Comparison of ENCODE assay signal across 14 cellular contexts in the genomic region with DNA sequence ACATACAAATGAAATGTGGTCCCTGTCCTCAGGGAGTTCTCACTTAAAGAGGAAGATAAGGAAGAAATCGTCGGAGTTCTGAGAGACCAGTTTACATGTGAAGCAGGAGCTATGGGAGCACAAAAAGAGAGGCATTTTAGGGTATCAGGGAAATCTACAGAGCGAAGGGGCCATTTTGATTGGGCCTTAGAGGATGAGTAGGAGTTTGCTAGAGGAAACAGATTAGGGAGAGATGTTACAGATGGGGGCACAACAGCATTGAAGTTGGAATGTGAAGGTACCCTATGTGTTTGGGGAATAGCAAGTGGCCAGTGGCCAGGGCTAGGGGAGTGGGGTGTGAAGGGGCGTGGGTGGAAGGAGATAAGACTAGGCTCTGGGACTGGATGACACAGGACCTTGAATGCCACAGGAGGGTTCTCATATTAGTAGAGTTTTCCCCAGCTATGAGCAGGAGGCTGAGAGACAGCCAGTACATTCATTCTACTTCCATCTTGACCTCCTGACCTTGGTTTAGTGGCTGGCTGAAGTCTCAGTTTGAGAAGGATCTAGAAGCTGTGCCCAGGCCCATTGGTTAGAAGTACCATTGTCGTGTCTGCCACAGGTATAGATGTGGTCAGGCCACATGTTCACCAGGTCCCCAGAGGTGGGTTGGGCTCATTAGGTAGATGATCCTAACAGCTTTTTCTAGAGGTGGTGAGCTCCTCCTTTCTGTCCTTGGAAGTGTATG. TPM values are rescaled to one million over a fixed set of nuclear protein-coding genes. Genes with fewer than 3 reads are reported as not detected.
DNase-seq lines count a peak whose midpoint lies in the region; ATAC-seq lines count a peak whose summit lies in the region.
"Had no signal": no experiment of that assay in that cellular context is flagged by ENCODE, and none has a peak within 500 bp of the region (broad histone marks: within the 10 kb centered on the region; RNA-seq: fewer than 3 reads in every experiment).

No MANE protein-coding gene starts in this region.

- H3K4me3 Mint-ChIP-seq in activated naive CD4-positive, alpha-beta T cell treated with anti-CD3 and anti-CD28 coated beads, Interleukin-2, amount 10 ng/mL, durations not matched to agents 7 days and 5 days: no peak overlapping the region
- H3K4me3 Mint-ChIP-seq in activated naive CD8-positive, alpha-beta T cell treated with anti-CD3 and anti-CD28 coated beads for 36 hours: no peak overlapping the region
- peak overlapping the region; percentile 53 to 58 for H3K4me3 Mint-ChIP-seq in stimulated activated naive CD8-positive, alpha-beta T cell treated with anti-CD3 and anti-CD28 coated beads, Interleukin-15, amount 100 ng/mL, for 72 hours

- ATAC-seq in HG02798 (IDR thresholded peaks at IDR 0.05; ENCODE audit: poor library complexity, unreplicated experiment): peak; percentile 54
- ATAC-seq in stimulated activated naive CD8-positive, alpha-beta T cell treated with anti-CD3 and anti-CD28 coated beads, Interleukin-15, amount 100 ng/mL, for 72 hours: peak; percentile 48
- no peak for ATAC-seq in GM21390 (IDR thresholded peaks at IDR 0.05; ENCODE audit: unreplicated experiment)
- no peak for ATAC-seq in HG03097 (IDR thresholded peaks at IDR 0.05; ENCODE audit: low FRiP score, unreplicated experiment)

- peaks cover 82% of the 10 kb centered on the region for H3K4me1 Mint-ChIP-seq in activated naive CD4-positive, alpha-beta T cell treated with anti-CD3 and anti-CD28 coated beads, Interleukin-2, amount 10 ng/mL, durations not matched to agents 7 days and 5 days
- H3K4me1 Mint-ChIP-seq in activated naive CD8-positive, alpha-beta T cell treated with anti-CD3 and anti-CD28 coated beads for 36 hours: peaks cover 70% of the 10 kb centered on the region
- H3K4me1 Mint-ChIP-seq in stimulated activated naive CD8-positive, alpha-beta T cell treated with anti-CD3 and anti-CD28 coated beads, Interleukin-15, amount 100 ng/mL, for 72 hours: peaks cover 88% of the 10 kb centered on the region

- H3K36me3 Mint-ChIP-seq in activated naive CD4-positive, alpha-beta T cell treated with anti-CD3 and anti-CD28 coated beads, Interleukin-2, amount 10 ng/mL, durations not matched to agents 7 days and 5 days: peaks cover 12% of the 10 kb centered on the region
- peaks cover 7% of the 10 kb centered on the region for H3K36me3 Mint-ChIP-seq in activated naive CD8-positive, alpha-beta T cell treated with anti-CD3 and anti-CD28 coated beads for 36 hours

- H3K27ac Mint-ChIP-seq in activated naive CD4-positive, alpha-beta T cell treated with anti-CD3 and anti-CD28 coated beads, Interleukin-2, amount 10 ng/mL, durations not matched to agents 7 days and 5 days: peak overlapping the region; percentile 76
- peak overlapping the region; percentile 79 for H3K27ac Mint-ChIP-seq in activated naive CD8-positive, alpha-beta T cell treated with anti-CD3 and anti-CD28 coated beads for 36 hours
- peak overlapping the region; percentile 9 to 92 for H3K27ac Mint-ChIP-seq in stimulated activated naive CD8-positive, alpha-beta T cell treated with anti-CD3 and anti-CD28 coated beads, Interleukin-15, amount 100 ng/mL, for 72 hours

- no peak for DNase-seq in activated naive CD4-positive, alpha-beta T cell treated with anti-CD3 and anti-CD28 coated beads, Interleukin-2, amount 10 ng/mL, durations not matched to agents 7 days and 5 days
- no peak for DNase-seq in activated naive CD4-positive, alpha-beta T cell treated with anti-CD3 and anti-CD28 coated beads, Interleukin-2, amount 50 U/mL, for 16 hours
- peak; percentile 19 for DNase-seq in activated naive CD8-positive, alpha-beta T cell treated with anti-CD3 and anti-CD28 coated beads for 36 hours
- DNase-seq in stimulated activated naive CD8-positive, alpha-beta T cell treated with anti-CD3 and anti-CD28 coated beads, Interleukin-15, amount 100 ng/mL, for 72 hours: peak in 1 of 2 donors; percentile 64
- DNase-seq in NCI-H82 treated with DMSO at 0.1 percent for 48 hours (lab: John Stamatoyannopoulos, UW; ENCODE audit: unreplicated experiment): no peak
- DNase-seq: DMS79; islet precursor cell; Karpas-422; NCI-H187; SHP77 treated with DMSO at 0.1 percent for 48 hours; stimulated activated CD4-positive, alpha-beta T cell treated with anti-CD3 and anti-CD28 coated beads, Interleukin-1b, Interleukin-23, amount 100 ng/mL, for 48 hours had no signal

- CTCF ChIA-PET in activated naive CD4-positive, alpha-beta T cell treated with anti-CD3 and anti-CD28 coated beads, Interleukin-2, amount 10 ng/mL, durations not matched to agents 7 days and 5 days (lab: Charles Lee): interaction anchor here (0.7 to 2.8 kb wide), 3 partner anchors 8 to 43 kb away, joined by 3 to 13 read pairs (median 4); a partner anchor contains a TSS

- H3K9me3 Mint-ChIP-seq in activated naive CD4-positive, alpha-beta T cell treated with anti-CD3 and anti-CD28 coated beads, Interleukin-2, amount 10 ng/mL, durations not matched to agents 7 days and 5 days: no peaks in the 10 kb centered on the region
- H3K9me3 Mint-ChIP-seq in activated naive CD8-positive, alpha-beta T cell treated with anti-CD3 and anti-CD28 coated beads for 36 hours: no peaks in the 10 kb centered on the region
- H3K9me3 Mint-ChIP-seq in stimulated activated naive CD8-positive, alpha-beta T cell treated with anti-CD3 and anti-CD28 coated beads, Interleukin-15, amount 100 ng/mL, for 72 hours: no peaks in the 10 kb centered on the region

- H3K27me3 Mint-ChIP-seq in activated naive CD4-positive, alpha-beta T cell treated with anti-CD3 and anti-CD28 coated beads, Interleukin-2, amount 10 ng/mL, durations not matched to agents 7 days and 5 days: no peaks in the 10 kb centered on the region
- H3K27me3 Mint-ChIP-seq in activated naive CD8-positive, alpha-beta T cell treated with anti-CD3 and anti-CD28 coated beads for 36 hours: no peaks in the 10 kb centered on the region
- no peaks in the 10 kb centered on the region for H3K27me3 Mint-ChIP-seq in stimulated activated naive CD8-positive, alpha-beta T cell treated with anti-CD3 and anti-CD28 coated beads, Interleukin-15, amount 100 ng/mL, for 72 hours

RNA-seq across cellular contexts. Expression of a gene that starts 34.8 kb away (rescaled TPM):
- 10 to 100 TPM; 10.4 TPM for total RNA-seq in activated naive CD8-positive, alpha-beta T cell treated with anti-CD3 and anti-CD28 coated beads for 36 hours

RNA-seq across cellular contexts. Expression of a gene that starts 58.6 kb away (rescaled TPM):
- 100 to 1,000 TPM; 109 to 117 TPM for total RNA-seq in activated naive CD8-positive, alpha-beta T cell treated with anti-CD3 and anti-CD28 coated beads for 36 hours

RNA-seq across cellular contexts. Expression of a gene that starts 58.9 kb away (rescaled TPM):
- total RNA-seq in activated naive CD8-positive, alpha-beta T cell treated with anti-CD3 and anti-CD28 coated beads for 36 hours: 10 to 100 TPM; 27.2 to 30.5 TPM

Comparison
In these comparisons a context has a peak if more than half of its experiments do, and no peak if none do; other contexts are left out.
1. H3K4me3 Mint-ChIP-seq: peak in stimulated activated naive CD8-positive, alpha-beta T cell treated with anti-CD3 and anti-CD28 coated beads, Interleukin-15, amount 100 ng/mL, for 72 hours (2 of 2); none in activated naive CD4-positive, alpha-beta T cell treated with anti-CD3 and anti-CD28 coated beads, Interleukin-2, amount 10 ng/mL, durations not matched to agents 7 days and 5 days (single experiment) and activated naive CD8-positive, alpha-beta T cell treated with anti-CD3 and anti-CD28 coated beads for 36 hours (single experiment).
2. ATAC-seq: peak in HG02798 (single experiment) and stimulated activated naive CD8-positive, alpha-beta T cell treated with anti-CD3 and anti-CD28 coated beads, Interleukin-15, amount 100 ng/mL, for 72 hours (single experiment); none in GM21390 (single experiment) and HG03097 (single experiment).
3. Peak in every context shown above with its lines, with median percentiles within 50 percentile points of each other: H3K27ac Mint-ChIP-seq.